ENCODE assay signal across 1 cellular context in the genomic region with DNA sequence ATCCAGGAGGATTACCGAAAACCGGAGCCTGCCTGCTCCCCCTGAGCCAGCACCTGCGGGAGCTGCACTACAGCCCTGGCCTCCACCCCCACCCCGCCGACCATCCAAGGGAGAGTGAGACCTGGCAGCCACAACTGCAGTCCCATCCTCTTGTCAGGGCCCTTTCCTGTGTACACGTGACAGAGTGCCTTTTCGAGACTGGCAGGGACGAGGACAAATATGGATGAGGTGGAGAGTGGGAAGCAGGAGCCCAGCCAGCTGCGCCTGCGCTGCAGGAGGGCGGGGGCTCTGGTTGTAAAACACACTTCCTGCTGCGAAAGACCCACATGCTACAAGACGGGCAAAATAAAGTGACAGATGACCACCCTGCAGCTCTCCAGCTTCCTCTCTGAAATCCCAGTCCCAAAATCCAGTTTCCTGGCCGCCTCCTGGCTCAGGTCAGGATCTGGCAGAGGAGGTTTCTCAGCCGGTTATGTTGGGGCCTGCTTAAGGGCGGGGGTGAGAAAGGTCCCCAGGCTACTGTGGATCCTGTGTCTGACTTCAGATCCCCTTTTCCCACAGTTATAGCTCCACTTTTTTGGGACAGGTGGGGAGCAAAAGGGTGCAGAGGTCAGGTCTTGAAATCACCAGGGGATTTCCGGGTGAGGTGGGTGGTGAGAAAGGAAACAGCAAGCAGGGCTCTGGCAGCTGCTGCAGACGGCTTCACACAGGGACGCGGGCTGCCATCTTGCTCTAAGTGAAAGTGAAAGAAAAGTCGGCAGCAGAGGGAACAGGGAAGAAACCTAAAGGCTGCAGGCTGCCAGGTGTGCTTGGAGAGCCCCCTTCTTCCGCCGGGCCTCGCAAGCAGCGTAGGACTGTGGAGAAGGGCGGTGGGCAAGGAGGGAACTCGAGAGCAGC.
TF ChIP-seq lines count a peak whose summit lies in the region.

A gene with protein sequence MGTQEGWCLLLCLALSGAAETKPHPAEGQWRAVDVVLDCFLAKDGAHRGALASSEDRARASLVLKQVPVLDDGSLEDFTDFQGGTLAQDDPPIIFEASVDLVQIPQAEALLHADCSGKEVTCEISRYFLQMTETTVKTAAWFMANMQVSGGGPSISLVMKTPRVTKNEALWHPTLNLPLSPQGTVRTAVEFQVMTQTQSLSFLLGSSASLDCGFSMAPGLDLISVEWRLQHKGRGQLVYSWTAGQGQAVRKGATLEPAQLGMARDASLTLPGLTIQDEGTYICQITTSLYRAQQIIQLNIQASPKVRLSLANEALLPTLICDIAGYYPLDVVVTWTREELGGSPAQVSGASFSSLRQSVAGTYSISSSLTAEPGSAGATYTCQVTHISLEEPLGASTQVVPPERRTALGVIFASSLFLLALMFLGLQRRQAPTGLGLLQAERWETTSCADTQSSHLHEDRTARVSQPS (plus strand): TSS at position 695 of the 897 bp plus-strand sequence. CDS start 207 bp downstream, outside the sequence.

TF ChIP-seq in HepG2, 621 proteins besides CTCF, POLR2A, EP300 and RAD21 (continued from another document and continues in another):
- TF ChIP-seq, protein P1, sequence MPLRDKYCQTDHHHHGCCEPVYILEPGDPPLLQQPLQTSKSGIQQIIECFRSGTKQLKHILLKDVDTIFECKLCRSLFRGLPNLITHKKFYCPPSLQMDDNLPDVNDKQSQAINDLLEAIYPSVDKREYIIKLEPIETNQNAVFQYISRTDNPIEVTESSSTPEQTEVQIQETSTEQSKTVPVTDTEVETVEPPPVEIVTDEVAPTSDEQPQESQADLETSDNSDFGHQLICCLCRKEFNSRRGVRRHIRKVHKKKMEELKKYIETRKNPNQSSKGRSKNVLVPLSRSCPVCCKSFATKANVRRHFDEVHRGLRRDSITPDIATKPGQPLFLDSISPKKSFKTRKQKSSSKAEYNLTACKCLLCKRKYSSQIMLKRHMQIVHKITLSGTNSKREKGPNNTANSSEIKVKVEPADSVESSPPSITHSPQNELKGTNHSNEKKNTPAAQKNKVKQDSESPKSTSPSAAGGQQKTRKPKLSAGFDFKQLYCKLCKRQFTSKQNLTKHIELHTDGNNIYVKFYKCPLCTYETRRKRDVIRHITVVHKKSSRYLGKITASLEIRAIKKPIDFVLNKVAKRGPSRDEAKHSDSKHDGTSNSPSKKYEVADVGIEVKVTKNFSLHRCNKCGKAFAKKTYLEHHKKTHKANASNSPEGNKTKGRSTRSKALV (CRISPR knock-in tag; IDR thresholded peaks at IDR 0.05) = 0 out of 2 replicates have a peak, but pooled peaks have one; percentile 23
- TF ChIP-seq NAIF1 (CRISPR knock-in tag; IDR thresholded peaks at IDR 0.05; ENCODE audit: borderline replicate concordance) = peak; percentile 54; the same call in 1 of the 2 replicates
- no peak for TF ChIP-seq ZKSCAN1 (IDR thresholded peaks at IDR 0.05; ENCODE audit: low read length)
- TF ChIP-seq, protein P2, sequence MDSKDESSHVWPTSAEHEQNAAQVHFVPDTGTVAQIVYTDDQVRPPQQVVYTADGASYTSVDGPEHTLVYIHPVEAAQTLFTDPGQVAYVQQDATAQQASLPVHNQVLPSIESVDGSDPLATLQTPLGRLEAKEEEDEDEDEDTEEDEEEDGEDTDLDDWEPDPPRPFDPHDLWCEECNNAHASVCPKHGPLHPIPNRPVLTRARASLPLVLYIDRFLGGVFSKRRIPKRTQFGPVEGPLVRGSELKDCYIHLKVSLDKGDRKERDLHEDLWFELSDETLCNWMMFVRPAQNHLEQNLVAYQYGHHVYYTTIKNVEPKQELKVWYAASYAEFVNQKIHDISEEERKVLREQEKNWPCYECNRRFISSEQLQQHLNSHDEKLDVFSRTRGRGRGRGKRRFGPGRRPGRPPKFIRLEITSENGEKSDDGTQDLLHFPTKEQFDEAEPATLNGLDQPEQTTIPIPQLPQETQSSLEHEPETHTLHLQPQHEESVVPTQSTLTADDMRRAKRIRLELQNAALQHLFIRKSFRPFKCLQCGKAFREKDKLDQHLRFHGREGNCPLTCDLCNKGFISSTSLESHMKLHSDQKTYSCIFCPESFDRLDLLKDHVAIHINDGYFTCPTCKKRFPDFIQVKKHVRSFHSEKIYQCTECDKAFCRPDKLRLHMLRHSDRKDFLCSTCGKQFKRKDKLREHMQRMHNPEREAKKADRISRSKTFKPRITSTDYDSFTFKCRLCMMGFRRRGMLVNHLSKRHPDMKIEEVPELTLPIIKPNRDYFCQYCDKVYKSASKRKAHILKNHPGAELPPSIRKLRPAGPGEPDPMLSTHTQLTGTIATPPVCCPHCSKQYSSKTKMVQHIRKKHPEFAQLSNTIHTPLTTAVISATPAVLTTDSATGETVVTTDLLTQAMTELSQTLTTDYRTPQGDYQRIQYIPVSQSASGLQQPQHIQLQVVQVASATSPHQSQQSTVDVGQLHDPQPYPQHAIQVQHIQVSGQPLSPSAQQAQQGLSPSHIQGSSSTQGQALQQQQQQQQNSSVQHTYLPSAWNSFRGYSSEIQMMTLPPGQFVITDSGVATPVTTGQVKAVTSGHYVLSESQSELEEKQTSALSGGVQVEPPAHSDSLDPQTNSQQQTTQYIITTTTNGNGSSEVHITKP (CRISPR knock-in tag; IDR thresholded peaks at IDR 0.05; ENCODE audit: low read depth) = no peak
- TF ChIP-seq, protein P3, sequence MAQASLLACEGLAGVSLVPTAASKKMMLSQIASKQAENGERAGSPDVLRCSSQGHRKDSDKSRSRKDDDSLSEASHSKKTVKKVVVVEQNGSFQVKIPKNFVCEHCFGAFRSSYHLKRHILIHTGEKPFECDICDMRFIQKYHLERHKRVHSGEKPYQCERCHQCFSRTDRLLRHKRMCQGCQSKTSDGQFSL (CRISPR knock-in tag; IDR thresholded peaks at IDR 0.05) = no peak
- TF ChIP-seq ZNF775 (CRISPR knock-in tag; IDR thresholded peaks at IDR 0.05; ENCODE audit: borderline replicate concordance) = peak; percentile 64; the same call in 1 of the 2 replicates
- no peak for TF ChIP-seq ZNF451 (CRISPR knock-in tag; IDR thresholded peaks at IDR 0.05)
- TF ChIP-seq KAT2B (IDR thresholded peaks at IDR 0.05; ENCODE audit: borderline replicate concordance, low read depth, low read length) = no peak
- TF ChIP-seq ZNF552 (CRISPR knock-in tag; IDR thresholded peaks at IDR 0.05; ENCODE audit: borderline replicate concordance) = 0 out of 2 replicates have a peak, but pooled peaks have one; percentile 86
- no peak for TF ChIP-seq MIXL1 (CRISPR knock-in tag; IDR thresholded peaks at IDR 0.05)
- TF ChIP-seq, protein P4, sequence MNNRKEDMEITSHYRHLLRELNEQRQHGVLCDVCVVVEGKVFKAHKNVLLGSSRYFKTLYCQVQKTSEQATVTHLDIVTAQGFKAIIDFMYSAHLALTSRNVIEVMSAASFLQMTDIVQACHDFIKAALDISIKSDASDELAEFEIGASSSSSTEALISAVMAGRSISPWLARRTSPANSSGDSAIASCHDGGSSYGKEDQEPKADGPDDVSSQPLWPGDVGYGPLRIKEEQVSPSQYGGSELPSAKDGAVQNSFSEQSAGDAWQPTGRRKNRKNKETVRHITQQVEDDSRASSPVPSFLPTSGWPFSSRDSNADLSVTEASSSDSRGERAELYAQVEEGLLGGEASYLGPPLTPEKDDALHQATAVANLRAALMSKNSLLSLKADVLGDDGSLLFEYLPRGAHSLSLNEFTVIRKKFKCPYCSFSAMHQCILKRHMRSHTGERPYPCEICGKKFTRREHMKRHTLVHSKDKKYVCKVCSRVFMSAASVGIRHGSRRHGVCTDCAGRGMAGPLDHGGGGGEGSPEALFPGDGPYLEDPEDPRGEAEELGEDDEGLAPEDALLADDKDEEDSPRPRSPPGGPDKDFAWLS (CRISPR knock-in tag; IDR thresholded peaks at IDR 0.05; ENCODE audit: borderline replicate concordance) = peak; percentile 69; the same call in 1 of the 2 replicates
- TF ChIP-seq, protein P5, sequence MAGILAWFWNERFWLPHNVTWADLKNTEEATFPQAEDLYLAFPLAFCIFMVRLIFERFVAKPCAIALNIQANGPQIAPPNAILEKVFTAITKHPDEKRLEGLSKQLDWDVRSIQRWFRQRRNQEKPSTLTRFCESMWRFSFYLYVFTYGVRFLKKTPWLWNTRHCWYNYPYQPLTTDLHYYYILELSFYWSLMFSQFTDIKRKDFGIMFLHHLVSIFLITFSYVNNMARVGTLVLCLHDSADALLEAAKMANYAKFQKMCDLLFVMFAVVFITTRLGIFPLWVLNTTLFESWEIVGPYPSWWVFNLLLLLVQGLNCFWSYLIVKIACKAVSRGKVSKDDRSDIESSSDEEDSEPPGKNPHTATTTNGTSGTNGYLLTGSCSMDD (CRISPR knock-in tag; IDR thresholded peaks at IDR 0.05) = no peak
- TF ChIP-seq KLF12 (CRISPR knock-in tag; IDR thresholded peaks at IDR 0.05; ENCODE audit: borderline replicate concordance) = peak; percentile 66; the same call in 1 of the 2 replicates
- TF ChIP-seq, protein P6, sequence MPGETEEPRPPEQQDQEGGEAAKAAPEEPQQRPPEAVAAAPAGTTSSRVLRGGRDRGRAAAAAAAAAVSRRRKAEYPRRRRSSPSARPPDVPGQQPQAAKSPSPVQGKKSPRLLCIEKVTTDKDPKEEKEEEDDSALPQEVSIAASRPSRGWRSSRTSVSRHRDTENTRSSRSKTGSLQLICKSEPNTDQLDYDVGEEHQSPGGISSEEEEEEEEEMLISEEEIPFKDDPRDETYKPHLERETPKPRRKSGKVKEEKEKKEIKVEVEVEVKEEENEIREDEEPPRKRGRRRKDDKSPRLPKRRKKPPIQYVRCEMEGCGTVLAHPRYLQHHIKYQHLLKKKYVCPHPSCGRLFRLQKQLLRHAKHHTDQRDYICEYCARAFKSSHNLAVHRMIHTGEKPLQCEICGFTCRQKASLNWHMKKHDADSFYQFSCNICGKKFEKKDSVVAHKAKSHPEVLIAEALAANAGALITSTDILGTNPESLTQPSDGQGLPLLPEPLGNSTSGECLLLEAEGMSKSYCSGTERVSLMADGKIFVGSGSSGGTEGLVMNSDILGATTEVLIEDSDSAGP (CRISPR knock-in tag; IDR thresholded peaks at IDR 0.05; ENCODE audit: borderline replicate concordance) = peak; percentile 78; the same call in 1 of the 2 replicates
- 0 out of 2 replicates have a peak, but pooled peaks have one; percentile 17 for TF ChIP-seq BCL6 (CRISPR knock-in tag; IDR thresholded peaks at IDR 0.05)
- TF ChIP-seq MBD4 (IDR thresholded peaks at IDR 0.05; ENCODE audit: borderline replicate concordance, low read length) = no peak
- TF ChIP-seq, protein P7, sequence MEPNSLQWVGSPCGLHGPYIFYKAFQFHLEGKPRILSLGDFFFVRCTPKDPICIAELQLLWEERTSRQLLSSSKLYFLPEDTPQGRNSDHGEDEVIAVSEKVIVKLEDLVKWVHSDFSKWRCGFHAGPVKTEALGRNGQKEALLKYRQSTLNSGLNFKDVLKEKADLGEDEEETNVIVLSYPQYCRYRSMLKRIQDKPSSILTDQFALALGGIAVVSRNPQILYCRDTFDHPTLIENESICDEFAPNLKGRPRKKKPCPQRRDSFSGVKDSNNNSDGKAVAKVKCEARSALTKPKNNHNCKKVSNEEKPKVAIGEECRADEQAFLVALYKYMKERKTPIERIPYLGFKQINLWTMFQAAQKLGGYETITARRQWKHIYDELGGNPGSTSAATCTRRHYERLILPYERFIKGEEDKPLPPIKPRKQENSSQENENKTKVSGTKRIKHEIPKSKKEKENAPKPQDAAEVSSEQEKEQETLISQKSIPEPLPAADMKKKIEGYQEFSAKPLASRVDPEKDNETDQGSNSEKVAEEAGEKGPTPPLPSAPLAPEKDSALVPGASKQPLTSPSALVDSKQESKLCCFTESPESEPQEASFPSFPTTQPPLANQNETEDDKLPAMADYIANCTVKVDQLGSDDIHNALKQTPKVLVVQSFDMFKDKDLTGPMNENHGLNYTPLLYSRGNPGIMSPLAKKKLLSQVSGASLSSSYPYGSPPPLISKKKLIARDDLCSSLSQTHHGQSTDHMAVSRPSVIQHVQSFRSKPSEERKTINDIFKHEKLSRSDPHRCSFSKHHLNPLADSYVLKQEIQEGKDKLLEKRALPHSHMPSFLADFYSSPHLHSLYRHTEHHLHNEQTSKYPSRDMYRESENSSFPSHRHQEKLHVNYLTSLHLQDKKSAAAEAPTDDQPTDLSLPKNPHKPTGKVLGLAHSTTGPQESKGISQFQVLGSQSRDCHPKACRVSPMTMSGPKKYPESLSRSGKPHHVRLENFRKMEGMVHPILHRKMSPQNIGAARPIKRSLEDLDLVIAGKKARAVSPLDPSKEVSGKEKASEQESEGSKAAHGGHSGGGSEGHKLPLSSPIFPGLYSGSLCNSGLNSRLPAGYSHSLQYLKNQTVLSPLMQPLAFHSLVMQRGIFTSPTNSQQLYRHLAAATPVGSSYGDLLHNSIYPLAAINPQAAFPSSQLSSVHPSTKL (CRISPR knock-in tag; IDR thresholded peaks at IDR 0.05) = peak; percentile 31
- TF ChIP-seq ISL2 (CRISPR knock-in tag; IDR thresholded peaks at IDR 0.05) = peak; percentile 66
- 0 out of 2 replicates have a peak, but pooled peaks have one; percentile 19 for TF ChIP-seq FOXO1 (CRISPR knock-in tag; IDR thresholded peaks at IDR 0.05)
- TF ChIP-seq SRF (IDR thresholded peaks at IDR 0.05; ENCODE audit: low read depth, low read length) = peak; percentile 75
- TF ChIP-seq JUND (CRISPR knock-in tag; IDR thresholded peaks at IDR 0.05) = no peak
- TF ChIP-seq, protein P8, sequence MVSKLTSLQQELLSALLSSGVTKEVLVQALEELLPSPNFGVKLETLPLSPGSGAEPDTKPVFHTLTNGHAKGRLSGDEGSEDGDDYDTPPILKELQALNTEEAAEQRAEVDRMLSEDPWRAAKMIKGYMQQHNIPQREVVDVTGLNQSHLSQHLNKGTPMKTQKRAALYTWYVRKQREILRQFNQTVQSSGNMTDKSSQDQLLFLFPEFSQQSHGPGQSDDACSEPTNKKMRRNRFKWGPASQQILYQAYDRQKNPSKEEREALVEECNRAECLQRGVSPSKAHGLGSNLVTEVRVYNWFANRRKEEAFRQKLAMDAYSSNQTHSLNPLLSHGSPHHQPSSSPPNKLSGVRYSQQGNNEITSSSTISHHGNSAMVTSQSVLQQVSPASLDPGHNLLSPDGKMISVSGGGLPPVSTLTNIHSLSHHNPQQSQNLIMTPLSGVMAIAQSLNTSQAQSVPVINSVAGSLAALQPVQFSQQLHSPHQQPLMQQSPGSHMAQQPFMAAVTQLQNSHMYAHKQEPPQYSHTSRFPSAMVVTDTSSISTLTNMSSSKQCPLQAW (CRISPR knock-in tag; IDR thresholded peaks at IDR 0.05) = peak; percentile 7; the same call in 1 of the 2 replicates
- TF ChIP-seq GZF1 (CRISPR knock-in tag; IDR thresholded peaks at IDR 0.05) = 0 out of 2 replicates have a peak, but pooled peaks have one; percentile 28
- 0 out of 2 replicates have a peak, but pooled peaks have one; percentile 30 for TF ChIP-seq WIZ (CRISPR knock-in tag; IDR thresholded peaks at IDR 0.05)
- TF ChIP-seq GFI1 (CRISPR knock-in tag; IDR thresholded peaks at IDR 0.05; ENCODE audit: borderline replicate concordance) = no peak
